8 cellular contexts compared by ENCODE assay signal in genomic region chr20:35523298-35523888, GRCh38. TPM values are rescaled to one million over a fixed set of nuclear protein-coding genes. Genes with fewer than 3 reads are reported as not detected.
DNase-seq lines count a peak whose midpoint lies in the region; ATAC-seq, FAIRE-seq and TF ChIP-seq lines count a peak whose summit lies in the region.

No MANE protein-coding gene starts in this region.

- no peaks in the 10 kb centered on the region for H3K4me1 ChIP-seq in keratinocyte (ENCODE audit: control insufficient read depth, extremely low read depth, insufficient read depth, low read length)

- H3K27me3 ChIP-seq in keratinocyte (ENCODE audit: control insufficient read depth, extremely low read depth, insufficient read depth, low read length) = no peaks in the 10 kb centered on the region

- no peak overlapping the region for H2AFZ ChIP-seq in keratinocyte (ENCODE audit: control insufficient read depth, low read length)

- H3K79me2 ChIP-seq in keratinocyte (ENCODE audit: control insufficient read depth, insufficient read depth, low read length) = no peaks in the 10 kb centered on the region

- DNase-seq in D721Med (ENCODE audit: insufficient read length, low spot score) (no peak), HuH-7.5 (ENCODE audit: low spot score) (peak; percentile 72), keratinocyte (ENCODE audit: low read depth, low spot score) (no peak), middle frontal gyrus (ENCODE audit: extremely low spot score, low spot score) (no peak)
- peak; percentile 31 to 50 for DNase-seq in activated CD4-positive, alpha-beta T cell treated with anti-CD3 and anti-CD28 coated beads, Interleukin-2, amount 50 U/mL, for 48 hours

- H4K20me1 ChIP-seq in keratinocyte (ENCODE audit: control insufficient read depth, extremely low read depth, insufficient read depth, low read length) = no peaks in the 10 kb centered on the region

- TF ChIP-seq POLR2A in GM18505 (IDR thresholded peaks at IDR 0.05; ENCODE audit: borderline replicate concordance, extremely low read depth, insufficient read depth, insufficient read length) = no peak

- dilution Hi-C loops in keratinocyte (cut with MboI; ENCODE audit: extremely low pct_ligation_motif_present, low sequenced_read_pairs) = no loop called here

- no peak overlapping the region for H3K27ac ChIP-seq in keratinocyte (ENCODE audit: control insufficient read depth, insufficient read depth, low read length)

- no peak overlapping the region for H3K4me3 ChIP-seq in keratinocyte (ENCODE audit: control insufficient read depth in 2 of 3, extremely low read depth in 1 of 3, insufficient read depth in 2 of 3, low read depth in 1 of 3, low read length in 3 of 3)

- no peak for ATAC-seq in HG02588 (IDR thresholded peaks at IDR 0.05; ENCODE audit: unreplicated experiment)
- no peak for ATAC-seq in GM19351 (IDR thresholded peaks at IDR 0.05; ENCODE audit: unreplicated experiment)
- no peak for ATAC-seq in GM18505 (IDR thresholded peaks at IDR 0.05; ENCODE audit: unreplicated experiment)

- peak; percentile 27 for TF ChIP-seq CTCF in D721Med (IDR thresholded peaks at IDR 0.05; ENCODE audit: insufficient read depth, missing control alignments)
- TF ChIP-seq CTCF in keratinocyte (optimal IDR thresholded peaks at IDR 0.05 in 1 of 3, IDR thresholded peaks at IDR 0.05 in 1 of 3, conservative IDR thresholded peaks at IDR 0.05 in 1 of 3; ENCODE audit: extremely low read depth in 1 of 3, insufficient read depth in 2 of 3, low read length in 3 of 3) = peak; percentile 59 to 77 (median 69)

- H3K9me1 ChIP-seq in keratinocyte (ENCODE audit: control insufficient read depth, extremely low read depth, insufficient read depth, low read length) = no peaks in the 10 kb centered on the region

- H3K9me3 ChIP-seq in keratinocyte (ENCODE audit: control insufficient read depth, low read depth, low read length) = no peaks in the 10 kb centered on the region

- H3K4me2 ChIP-seq in keratinocyte (ENCODE audit: control insufficient read depth, extremely low read depth, insufficient read depth, low read depth, low read length) = no peak overlapping the region

- no peak for FAIRE-seq in D721Med (lab: Jason Lieb, UNC)
- no peak for FAIRE-seq in keratinocyte (lab: Jason Lieb, UNC)

- H3K36me3 ChIP-seq in keratinocyte (ENCODE audit: control insufficient read depth in 2 of 2, extremely low read depth in 1 of 2, insufficient read depth in 2 of 2, low read length in 2 of 2) = no peaks in the 10 kb centered on the region

- no peak overlapping the region for H3K9ac ChIP-seq in keratinocyte (ENCODE audit: control insufficient read depth, extremely low read depth, insufficient read depth, low read length)

RNA-seq across cellular contexts. Expression of gene C20orf173, which starts 6.1 kb away (rescaled TPM):
- polyA plus RNA-seq in keratinocyte = not detected in 3 replicates
- polyA plus RNA-seq in keratinocyte (2011; ENCODE audit: low read depth) = not detected
- polyA plus RNA-seq in keratinocyte (2011; cell fraction: cytosol; rRNA removed) = not detected in 2 replicates
- polyA plus RNA-seq in keratinocyte (2011; cell fraction: nucleus; rRNA removed) = not detected in 2 replicates
- polyA plus RNA-seq in keratinocyte (2012; ENCODE audit: low replicate concordance) = not detected in 2 replicates
- polyA minus RNA-seq in keratinocyte = not detected in 3 replicates
- polyA minus RNA-seq in keratinocyte (2011; cell fraction: cytosol; rRNA and poly(A)+ RNA removed) = not detected
- not detected in 2 replicates for polyA minus RNA-seq in keratinocyte (2011; cell fraction: nucleus; rRNA and poly(A)+ RNA removed)

RNA-seq across cellular contexts. Expression of gene ERGIC3, which starts 18.5 kb away (rescaled TPM):
- 201 to 259 TPM (median 242 TPM) in 3 replicates for polyA plus RNA-seq in keratinocyte
- 380 TPM for polyA plus RNA-seq in keratinocyte (2011; ENCODE audit: low read depth)
- polyA plus RNA-seq in keratinocyte (2011; cell fraction: cytosol; rRNA removed) = 195 and 248 TPM in 2 replicates
- 208 and 217 TPM in 2 replicates for polyA plus RNA-seq in keratinocyte (2011; cell fraction: nucleus; rRNA removed)
- polyA plus RNA-seq in keratinocyte (2012; ENCODE audit: low replicate concordance) = 207 and 212 TPM in 2 replicates
- polyA minus RNA-seq in keratinocyte = 172 to 246 TPM (median 202 TPM) in 3 replicates
- 117 TPM for polyA minus RNA-seq in keratinocyte (2011; cell fraction: cytosol; rRNA and poly(A)+ RNA removed)
- polyA minus RNA-seq in keratinocyte (2011; cell fraction: nucleus; rRNA and poly(A)+ RNA removed) = 60.2 and 66.2 TPM in 2 replicates

Comparison
In these comparisons a context has a peak if more than half of its experiments do, and no peak if none do; other contexts are left out.
1. DNase-seq: peak in HuH-7.5 (single experiment) and activated CD4-positive, alpha-beta T cell treated with anti-CD3 and anti-CD28 coated beads, Interleukin-2, amount 50 U/mL, for 48 hours (2 of 2); none in D721Med (single experiment), keratinocyte (single experiment) and middle frontal gyrus (single experiment).